ENCODE assay signal across 8 cellular contexts in the genomic region with DNA sequence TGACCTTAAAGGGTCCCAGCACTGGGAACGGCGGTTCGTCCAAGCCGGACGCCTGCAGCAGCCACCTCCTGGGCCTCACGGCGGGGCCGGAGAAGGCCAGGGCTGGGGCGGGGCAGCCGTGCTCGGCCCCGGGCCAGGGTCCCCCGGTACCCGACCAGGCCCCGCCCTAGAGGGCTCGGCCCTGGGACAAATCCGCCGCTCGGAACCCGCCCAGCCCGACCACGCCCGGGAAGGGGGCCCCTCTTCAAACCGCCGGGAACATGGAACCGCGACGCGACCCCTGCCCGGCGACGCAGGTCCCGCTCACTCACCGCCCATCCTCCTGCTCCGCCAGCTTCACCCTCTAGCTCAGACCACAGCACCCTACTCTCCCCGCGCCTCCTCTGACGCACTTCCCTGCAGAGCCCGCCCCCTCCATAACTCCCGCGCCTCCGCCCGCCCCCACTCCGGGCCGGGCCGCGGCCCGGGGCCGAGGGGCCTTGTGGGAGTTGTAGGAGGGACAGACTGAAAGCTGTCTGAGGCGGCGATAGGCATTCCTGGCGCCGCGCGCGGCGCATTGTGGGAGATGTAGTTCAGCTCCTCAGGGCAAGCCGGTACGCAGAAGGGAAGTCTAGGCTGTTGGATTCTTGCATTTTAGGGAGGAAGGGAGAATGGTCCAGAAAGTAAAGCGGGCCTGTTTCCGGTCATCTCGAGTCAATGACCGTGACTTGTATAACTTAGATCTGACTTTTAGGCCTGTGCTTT.
DNase-seq lines count a peak whose midpoint lies in the region; ATAC-seq lines count a peak whose summit lies in the region.

A gene (minus strand): TSS at position 365 of the 744 bp plus-strand sequence. CDS start 1,478 bp downstream, outside the sequence.

- H3K36me3 ChIP-seq in BLaER1 treated with 17β-estradiol and CSF1 and Interleukin-3, amounts not matched to agents 10 nM and 100 nM: peaks cover 34 to 38% (median 36%) of the 10 kb centered on the region in 11 experiments

- no peaks in the 10 kb centered on the region for H3K27me3 ChIP-seq in BLaER1 treated with 17β-estradiol and CSF1 and Interleukin-3, amounts not matched to agents 10 nM and 100 nM

- H3K9ac ChIP-seq in BLaER1 treated with 17β-estradiol and CSF1 and Interleukin-3, amounts not matched to agents 10 nM and 100 nM: peak within 1 kb of the TSS; percentile 87 to 95 (median 92)

- peak within 1 kb of the TSS; percentile 82 to 95 (median 91) for H3K27ac ChIP-seq in BLaER1 treated with 17β-estradiol and CSF1 and Interleukin-3, amounts not matched to agents 10 nM and 100 nM

- peaks cover 0 to 33% (median 14%) of the 10 kb centered on the region in 11 experiments; a peak in 10 of 22 replicates for H4K20me1 ChIP-seq in BLaER1 treated with 17β-estradiol and CSF1 and Interleukin-3, amounts not matched to agents 10 nM and 100 nM

- peak within 1 kb of the TSS; percentile 78 to 93 (median 88) for H3K4me2 ChIP-seq in BLaER1 treated with 17β-estradiol and CSF1 and Interleukin-3, amounts not matched to agents 10 nM and 100 nM

- H3K4me3 ChIP-seq in BLaER1 treated with 17β-estradiol and CSF1 and Interleukin-3, amounts not matched to agents 10 nM and 100 nM: peak within 1 kb of the TSS; percentile 74 to 98 (median 86)

- peak; percentile 93 for DNase-seq in NCI-H748 (lab: John Stamatoyannopoulos, UW; ENCODE audit: unreplicated experiment)
- peak; percentile 93 for DNase-seq in activated CD4-positive, alpha-beta T cell treated with anti-CD3 and anti-CD28 coated beads, Interleukin-2, amount 50 U/mL, for 1 hour
- peak; percentile 97 for DNase-seq in dedifferentiated amniotic fluid mesenchymal stem cell (ENCODE audit: extremely low spot score)
- DNase-seq in left kidney (ENCODE audit: low read depth, low spot score): peak; percentile 99
- peak; percentile 93 to 95 for DNase-seq in stimulated activated CD4-positive, alpha-beta T cell treated with anti-CD3 and anti-CD28 coated beads, Interleukin-2, amount 100 ng/mL, for 24 hours

- ATAC-seq in GM19351 (IDR thresholded peaks at IDR 0.05; ENCODE audit: unreplicated experiment) (peak; percentile 80), HG03521 (IDR thresholded peaks at IDR 0.05; ENCODE audit: unreplicated experiment) (peak; percentile 94)

- H3K4me1 ChIP-seq in BLaER1 treated with 17β-estradiol and CSF1 and Interleukin-3, amounts not matched to agents 10 nM and 100 nM: peaks cover 10 to 31% (median 18%) of the 10 kb centered on the region in 10 experiments; a peak in 19 of 20 replicates

- H3K9me3 ChIP-seq in BLaER1 treated with 17β-estradiol and CSF1 and Interleukin-3, amounts not matched to agents 10 nM and 100 nM (replicated peaks in 1 of 11): no peaks in the 10 kb centered on the region

Comparison
In these comparisons a context has a peak if more than half of its experiments do, and no peak if none do; other contexts are left out.
1. Peak in every context shown above with its lines: DNase-seq, ATAC-seq, H3K4me3 ChIP-seq and H3K27ac ChIP-seq.